Comparison of ENCODE assay signal across 21 cellular contexts in the genomic region with DNA sequence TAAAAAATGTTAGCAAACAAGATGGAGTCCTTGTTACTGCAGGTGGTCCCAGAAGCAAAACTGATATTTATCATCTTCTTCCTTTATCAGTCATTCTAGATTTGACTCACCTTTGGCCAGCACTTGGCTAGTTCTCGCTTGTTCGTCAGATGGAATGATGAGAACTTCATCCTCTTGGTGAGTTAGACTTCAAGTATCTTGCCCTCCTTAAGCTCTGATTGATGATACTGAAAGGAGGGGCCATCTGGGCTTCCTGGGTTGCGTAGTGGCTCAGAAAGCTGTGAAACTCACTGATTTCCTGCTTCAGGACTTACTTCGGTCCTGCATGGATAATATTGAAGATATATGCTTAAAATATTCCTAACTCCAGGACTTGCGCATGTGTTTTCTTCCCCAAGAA.
"Had no signal": no experiment of that assay in that cellular context is flagged by ENCODE, and none has a peak within 500 bp of the region (broad histone marks: within the 10 kb centered on the region; RNA-seq: fewer than 3 reads in every experiment).

No MANE protein-coding gene starts in this region.

- H3K27me3 ChIP-seq: colonic mucosa, stomach, upper lobe of left lung had no signal

- H3K27me3 Mint-ChIP-seq: activated CD4-positive, alpha-beta T cell treated with anti-CD3 and anti-CD28 coated beads, Interleukin-2, amount 10 ng/mL, durations not matched to agents 24 days and 14 days; activated CD8-positive, alpha-beta T cell treated with anti-CD3 and anti-CD28 coated beads for 36 hours; activated naive CD8-positive, alpha-beta T cell treated with anti-CD3 and anti-CD28 coated beads for 36 hours; activated T-helper 17 cell treated with anti-CD3 and anti-CD28 coated beads, Interleukin-2, amount 50 U/mL, for 72 hours; memory B cell; naive thymus-derived CD8-positive, alpha-beta T cell had no signal

- H3K9me3 Mint-ChIP-seq: activated naive CD8-positive, alpha-beta T cell treated with anti-CD3 and anti-CD28 coated beads for 36 hours; endodermal cell; stimulated activated effector memory CD8-positive, alpha-beta T cell treated with anti-CD3 and anti-CD28 coated beads, Interleukin-12 subunit alpha, Interleukin-12 subunit beta, amount 100 ng/mL, for 72 hours had no signal

- H2AFZ ChIP-seq: parathyroid adenoma had no signal

- H3K9me3 ChIP-seq: colonic mucosa, stomach, upper lobe of left lung had no signal

- H3K4me1 ChIP-seq: colonic mucosa, left ventricle myocardium inferior, parathyroid adenoma, stomach, upper lobe of left lung had no signal

- H3K36me3 ChIP-seq: colonic mucosa, left ventricle myocardium inferior, stomach, upper lobe of left lung had no signal

- H3K4me1 Mint-ChIP-seq: activated CD4-positive, alpha-beta T cell treated with anti-CD3 and anti-CD28 coated beads, Interleukin-2, amount 10 ng/mL, durations not matched to agents 24 days and 14 days; activated naive CD8-positive, alpha-beta T cell treated with anti-CD3 and anti-CD28 coated beads for 36 hours; activated T-helper 17 cell treated with anti-CD3 and anti-CD28 coated beads, Interleukin-2, amount 50 U/mL, for 72 hours; memory B cell; naive thymus-derived CD8-positive, alpha-beta T cell; stimulated activated effector memory CD8-positive, alpha-beta T cell treated with anti-CD3 and anti-CD28 coated beads, Interleukin-12 subunit alpha, Interleukin-12 subunit beta, amount 100 ng/mL, for 72 hours had no signal

- H3K27ac ChIP-seq: colonic mucosa, left ventricle myocardium inferior, parathyroid adenoma, stomach, upper lobe of left lung had no signal

- DNase-seq: activated CD4-positive, alpha-beta T cell treated with anti-CD3 and anti-CD28 coated beads, Interleukin-2, amount 10 ng/mL, durations not matched to agents 24 days and 14 days; activated CD4-positive, CD25-positive, alpha-beta regulatory T cell; activated CD8-positive, alpha-beta T cell treated with anti-CD3 and anti-CD28 coated beads for 36 hours; activated naive CD4-positive, alpha-beta T cell; activated naive CD8-positive, alpha-beta T cell treated with anti-CD3 and anti-CD28 coated beads for 36 hours; activated T-cell treated with anti-CD3 and anti-CD28 coated beads, Interleukin-2, amount 50 U/mL, for 1 hour; amygdala; central memory CD4-positive, alpha-beta T cell; colonic mucosa; endodermal cell; foreskin melanocyte; left ventricle myocardium inferior; naive thymus-derived CD8-positive, alpha-beta T cell; stimulated activated CD4-positive, alpha-beta T cell treated with anti-CD3 and anti-CD28 coated beads, Interleukin-4, amount 100 ng/mL, for 24 hours; stomach; T-helper 9 cell; upper lobe of left lung had no signal

- H3K27ac Mint-ChIP-seq: activated CD4-positive, alpha-beta T cell treated with anti-CD3 and anti-CD28 coated beads, Interleukin-2, amount 10 ng/mL, durations not matched to agents 24 days and 14 days; activated CD8-positive, alpha-beta T cell treated with anti-CD3 and anti-CD28 coated beads for 36 hours; activated naive CD8-positive, alpha-beta T cell treated with anti-CD3 and anti-CD28 coated beads for 36 hours; activated T-helper 17 cell treated with anti-CD3 and anti-CD28 coated beads, Interleukin-2, amount 50 U/mL, for 72 hours; endodermal cell; memory B cell; naive thymus-derived CD8-positive, alpha-beta T cell; stimulated activated effector memory CD8-positive, alpha-beta T cell treated with anti-CD3 and anti-CD28 coated beads, Interleukin-12 subunit alpha, Interleukin-12 subunit beta, amount 100 ng/mL, for 72 hours had no signal

- H3K4me3 ChIP-seq: colonic mucosa, left ventricle myocardium inferior, stomach, upper lobe of left lung had no signal

- H3K4me3 Mint-ChIP-seq: activated CD4-positive, alpha-beta T cell treated with anti-CD3 and anti-CD28 coated beads, Interleukin-2, amount 10 ng/mL, durations not matched to agents 24 days and 14 days; activated CD8-positive, alpha-beta T cell treated with anti-CD3 and anti-CD28 coated beads for 36 hours; activated naive CD8-positive, alpha-beta T cell treated with anti-CD3 and anti-CD28 coated beads for 36 hours; activated T-helper 17 cell treated with anti-CD3 and anti-CD28 coated beads, Interleukin-2, amount 50 U/mL, for 72 hours; endodermal cell; memory B cell; naive thymus-derived CD8-positive, alpha-beta T cell; stimulated activated effector memory CD8-positive, alpha-beta T cell treated with anti-CD3 and anti-CD28 coated beads, Interleukin-12 subunit alpha, Interleukin-12 subunit beta, amount 100 ng/mL, for 72 hours had no signal

- H3K36me3 Mint-ChIP-seq: activated naive CD8-positive, alpha-beta T cell treated with anti-CD3 and anti-CD28 coated beads for 36 hours; memory B cell; naive thymus-derived CD8-positive, alpha-beta T cell; stimulated activated effector memory CD8-positive, alpha-beta T cell treated with anti-CD3 and anti-CD28 coated beads, Interleukin-12 subunit alpha, Interleukin-12 subunit beta, amount 100 ng/mL, for 72 hours had no signal
